8 cellular contexts compared by ENCODE assay signal in genomic region chr10:69479241-69479730, GRCh38. TPM values are rescaled to one million over a fixed set of nuclear protein-coding genes. Genes with fewer than 3 reads are reported as not detected.
DNase-seq lines count a peak whose midpoint lies in the region; ATAC-seq and TF ChIP-seq lines count a peak whose summit lies in the region.
"Had no signal": no experiment of that assay in that cellular context is flagged by ENCODE, and none has a peak within 500 bp of the region (broad histone marks: within the 10 kb centered on the region; RNA-seq: fewer than 3 reads in every experiment).

No MANE protein-coding gene starts in this region.

- no peak for ATAC-seq in GM21381 (IDR thresholded peaks at IDR 0.05; ENCODE audit: unreplicated experiment)
- ATAC-seq: GM12878 had no signal

- H3K14ac ChIP-seq in mesenchymal stem cell (ENCODE audit: low read length in 2 of 2) = peak overlapping the region in 1 of 2 experiments; percentile 86

- H3K4me1 ChIP-seq in mesenchymal stem cell (ENCODE audit: control insufficient read depth, insufficient read depth, low read depth, low read length) (peaks cover 13% of the 10 kb centered on the region), tibial artery (peaks cover 0 to 91% (median 57%) of the 10 kb centered on the region in 4 donors)

- no TSS peak for BruUV-seq in Calu3 (replicated peaks; lab: Mats Ljungman, UMichigan)

- no peak overlapping the region for H2BK15ac ChIP-seq in mesenchymal stem cell (ENCODE audit: low read depth, poor library complexity, severe bottlenecking)

- CTCF ChIA-PET in Calu3 (lab: Charles Lee) = interaction anchor here (1.0 kb wide), 1 partner anchor 14 kb away, joined by 3 read pairs; no protein-coding TSS in a partner anchor

- peak overlapping the region; percentile 44 to 46 for H2BK12ac ChIP-seq in mesenchymal stem cell (ENCODE audit: low read length in 2 of 2)

- H4K91ac ChIP-seq in mesenchymal stem cell (ENCODE audit: low read length) = peak overlapping the region; percentile 93

- 39% methylated on average over 5 of the region's 5 CpGs for WGBS in mesenchymal stem cell

- no peak overlapping the region for H3K9ac ChIP-seq in mesenchymal stem cell (ENCODE audit: low read length)

- H4K8ac ChIP-seq in mesenchymal stem cell (ENCODE audit: low read length) = peak overlapping the region; percentile 90

- H3K4me2 ChIP-seq in mesenchymal stem cell (ENCODE audit: low read length, poor library complexity, severe bottlenecking) = no peak overlapping the region

- no peak overlapping the region for H2AFZ ChIP-seq in mesenchymal stem cell (ENCODE audit: low read depth, low read length)

- H3K4me3 Mint-ChIP-seq in Calu3 (ENCODE audit: low read depth, unreplicated experiment) = no peak overlapping the region

- intact Hi-C loops in tibial artery (cut with DNase I; ENCODE audit: low total_unique reads) (no loop called here), Calu3 (cut with micrococcal nuclease; ENCODE audit: unreplicated experiment) (no loop called here)

- TF ChIP-seq CTCF in tibial artery (IDR thresholded peaks at IDR 0.05) (no peak), Calu3 (IDR thresholded peaks at IDR 0.05; ENCODE audit: unreplicated experiment) (no peak)

- H3K27me3 ChIP-seq in mesenchymal stem cell (ENCODE audit: control insufficient read depth in 1 of 2, insufficient read depth in 1 of 2, low read length in 2 of 2) (peaks cover 0 to 9% of the 10 kb centered on the region in 2 experiments), tibial artery (no peaks in the 10 kb centered on the region)

- H3K4me3 ChIP-seq in mesenchymal stem cell (ENCODE audit: insufficient read depth in 1 of 2, low read depth in 1 of 2, low read length in 2 of 2) (no peak overlapping the region), tibial artery (no peak overlapping the region)
- H3K4me3 ChIP-seq: GM12878 had no signal

- H3K4me1 Mint-ChIP-seq in Calu3 (ENCODE audit: low read depth, unreplicated experiment) = peaks cover 22% of the 10 kb centered on the region

- peak overlapping the region; percentile 68 for H3K27ac ChIP-seq in caudate nucleus (ENCODE audit: low read depth, low read length)
- H3K27ac ChIP-seq in mesenchymal stem cell (ENCODE audit: low read length, poor library complexity, severe bottlenecking) = no peak overlapping the region
- H3K27ac ChIP-seq in tibial artery = peak overlapping the region; percentile 81 to 92

- H3K23ac ChIP-seq in mesenchymal stem cell (ENCODE audit: low read length in 2 of 2) = no peak overlapping the region

- no peak overlapping the region for H2BK5ac ChIP-seq in mesenchymal stem cell (ENCODE audit: low read depth, low read length, poor library complexity, severe bottlenecking)

- H2BK120ac ChIP-seq in mesenchymal stem cell (ENCODE audit: low read depth, low read length) = peak overlapping the region; percentile 69

- no peak overlapping the region for H2AK5ac ChIP-seq in mesenchymal stem cell (ENCODE audit: low read length, severe bottlenecking)

- no peak overlapping the region for H3K27ac Mint-ChIP-seq in Calu3 (ENCODE audit: unreplicated experiment)

- H3K9me3 ChIP-seq in mesenchymal stem cell (ENCODE audit: control insufficient read depth, low read length) (no peaks in the 10 kb centered on the region), tibial artery (no peaks in the 10 kb centered on the region)

- H3K18ac ChIP-seq in mesenchymal stem cell (ENCODE audit: low read depth in 1 of 2, low read length in 2 of 2) = peak overlapping the region; percentile 69 to 86

- H3K36me3 Mint-ChIP-seq in Calu3 (ENCODE audit: insufficient read depth, unreplicated experiment) = peaks cover 11% of the 10 kb centered on the region

- DNase-seq in NCI-H2081 treated with DMSO at 0.1 percent for 48 hours (lab: John Stamatoyannopoulos, UW) = peak; percentile 69
- peak in 22 of 61 donors; percentile 6 to 98 (median 38) for DNase-seq in caudate nucleus (lab: John Stamatoyannopoulos, UW)
- no peak for DNase-seq in mesenchymal stem cell
- peak; percentile 69 to 85 for DNase-seq in tibial artery
- no peak for DNase-seq in NK-92 (lab: John Stamatoyannopoulos, UW; ENCODE audit: unreplicated experiment)
- no peak for DNase-seq in Calu3

- H3K79me1 ChIP-seq in mesenchymal stem cell (replicated peaks; ENCODE audit: low read length, poor library complexity, severe bottlenecking) = peaks cover 3% of the 10 kb centered on the region

- H3K4ac ChIP-seq in mesenchymal stem cell (ENCODE audit: low read depth in 1 of 2, low read length in 2 of 2) = peak overlapping the region; percentile 2 to 20

- H3K36me3 ChIP-seq in mesenchymal stem cell (ENCODE audit: control insufficient read depth in 1 of 2, insufficient read depth in 2 of 2, low read depth in 1 of 2, low read length in 2 of 2) = no peaks in the 10 kb centered on the region
- H3K36me3 ChIP-seq in tibial artery = no peaks in the 10 kb centered on the region

- no peaks in the 10 kb centered on the region for H3K27me3 Mint-ChIP-seq in Calu3 (ENCODE audit: unreplicated experiment)

- H3K9me3 Mint-ChIP-seq in Calu3 (ENCODE audit: low read depth, unreplicated experiment) = no peaks in the 10 kb centered on the region

RNA-seq across cellular contexts. Expression of gene TSPAN15, which starts 28.0 kb away (rescaled TPM):
- 19.6 TPM for polyA plus RNA-seq in mesenchymal stem cell (2013, experiment 1 of 2)
- polyA plus RNA-seq in mesenchymal stem cell (2013, experiment 2 of 2) = 19.5 TPM
- total RNA-seq in Calu3 (2022) = 137 and 165 TPM in 2 replicates

Comparison
In these comparisons a context has a peak if more than half of its experiments do, and no peak if none do; other contexts are left out.
1. DNase-seq: peak in NCI-H2081 treated with DMSO at 0.1 percent for 48 hours (single experiment) and tibial artery (2 of 2); none in mesenchymal stem cell (single experiment), NK-92 (single experiment) and Calu3 (single experiment).